ENCODE assay signal across 8 cellular contexts in the genomic region with DNA sequence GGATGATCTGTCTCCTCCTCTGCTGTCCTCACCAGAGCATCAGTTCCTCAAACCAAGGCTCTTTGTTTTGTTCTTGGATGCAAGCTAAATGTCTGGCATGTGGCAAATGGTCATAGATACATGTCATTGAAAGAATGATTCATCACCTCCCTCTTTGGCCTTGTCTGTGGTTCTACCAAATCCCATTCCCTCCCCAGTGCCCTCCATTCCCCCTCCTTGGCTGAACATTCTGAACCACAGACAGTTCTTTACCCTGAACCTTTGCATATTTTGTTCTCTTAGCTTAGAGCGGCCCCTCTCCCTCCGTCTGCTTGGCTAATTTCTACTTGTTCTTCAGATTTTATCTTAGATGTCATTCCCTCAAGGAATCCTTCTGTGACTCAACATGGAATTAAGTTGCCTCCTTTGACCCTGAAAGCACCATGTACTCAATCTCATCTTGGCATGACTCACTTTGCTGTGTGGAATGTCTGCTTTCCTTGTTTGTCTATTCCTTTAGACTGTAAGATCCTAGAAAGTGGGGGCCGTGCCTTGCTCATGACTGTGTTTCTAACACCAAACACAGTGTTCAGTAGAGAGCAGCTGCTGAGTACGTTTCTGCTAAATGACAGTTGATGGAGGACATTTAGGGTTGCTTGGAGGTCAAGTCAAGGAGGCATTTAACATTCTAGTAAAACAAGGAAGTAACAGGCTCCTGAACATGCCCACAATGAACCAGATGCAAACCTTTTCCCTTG. TPM values are rescaled to one million over a fixed set of nuclear protein-coding genes. Genes with fewer than 3 reads are reported as not detected.
DNase-seq lines count a peak whose midpoint lies in the region; ATAC-seq and TF ChIP-seq lines count a peak whose summit lies in the region.

No MANE protein-coding gene starts in this region.

- H3K4me2 ChIP-seq in KMS-11, result peak overlapping the region; percentile 46

- peak overlapping the region in 3 of 5 experiments; percentile 20 to 73 (median 52) for H3K27ac Mint-ChIP-seq in brain

- H3K27me3 ChIP-seq in KMS-11 (ENCODE audit: insufficient read depth, low read depth), result no peaks in the 10 kb centered on the region

- no peaks in the 10 kb centered on the region for H4K20me1 ChIP-seq in KMS-11 (ENCODE audit: insufficient read depth)

- WGBS in mesodermal cell (ENCODE audit: insufficient coverage in 2 of 2), 2 experiments, result 63 to 72% methylated on average over 4 of the region's 4 CpGs

- ATAC-seq in HG03457 (IDR thresholded peaks at IDR 0.05; ENCODE audit: unreplicated experiment) (no peak), GM19351 (IDR thresholded peaks at IDR 0.05; ENCODE audit: unreplicated experiment) (no peak)

- H3K27ac ChIP-seq in KMS-11 (no peak overlapping the region), mesodermal cell (ENCODE audit: low read depth, low read length, severe bottlenecking) (peak overlapping the region; percentile 94)

- peak; percentile 96 for DNase-seq in AG08395 (ENCODE audit: low spot score)
- no peak for DNase-seq in GM19238 (ENCODE audit: insufficient read length, low spot score)
- DNase-seq in GOT3 (lab: John Stamatoyannopoulos, UW), result no peak

- no peak overlapping the region for H3K4me3 ChIP-seq in KMS-11 (IDR thresholded peaks at IDR 0.05; ENCODE audit: insufficient read depth, low read depth, low read length)
- no peak overlapping the region for H3K4me3 ChIP-seq in mesodermal cell (ENCODE audit: extremely low read depth, insufficient read depth, low read length, poor library complexity, severe bottlenecking)

- H3K79me2 ChIP-seq in KMS-11 (ENCODE audit: insufficient read depth, low read depth), result no peaks in the 10 kb centered on the region

- H3K4me3 Mint-ChIP-seq in brain, result no peak overlapping the region

- H3K9me3 ChIP-seq in mesodermal cell (ENCODE audit: control insufficient read depth, low read length), result no peaks in the 10 kb centered on the region

- H3K9ac ChIP-seq in KMS-11, result no peak overlapping the region

- no peak for TF ChIP-seq CTCF in KMS-11 (conservative IDR thresholded peaks at IDR 0.05; ENCODE audit: low read depth, low read length)
- no peak for TF ChIP-seq CTCF in brain (conservative IDR thresholded peaks at IDR 0.05)

- H3K27me3 Mint-ChIP-seq in brain, result no peaks in the 10 kb centered on the region

- H3K9me3 Mint-ChIP-seq in brain, result peaks cover 0 to 3% (median 0%) of the 10 kb centered on the region in 5 experiments

- H2AFZ ChIP-seq in KMS-11 (ENCODE audit: low read depth), result no peak overlapping the region

- H3K36me3 ChIP-seq in KMS-11 (ENCODE audit: insufficient read depth) (no peaks in the 10 kb centered on the region), mesodermal cell (ENCODE audit: control insufficient read depth, insufficient read depth, low read length) (no peaks in the 10 kb centered on the region)

- peaks cover 67% of the 10 kb centered on the region for H3K4me1 Mint-ChIP-seq in brain

- H3K36me3 Mint-ChIP-seq in brain, result no peaks in the 10 kb centered on the region

- H3K4me1 ChIP-seq in KMS-11 (ENCODE audit: low read depth, poor library complexity, severe bottlenecking), result peaks cover 22% of the 10 kb centered on the region
- H3K4me1 ChIP-seq in mesodermal cell (ENCODE audit: control insufficient read depth, insufficient read depth, low read length, poor library complexity, severe bottlenecking), result peaks cover 55% of the 10 kb centered on the region

RNA-seq across cellular contexts. Expression of gene ALOX5AP, which starts 8.1 kb away (rescaled TPM):
- 6.9 TPM for polyA plus RNA-seq in brain (ENCODE audit: insufficient read depth, low read depth, low replicate concordance)
- 0.33 TPM for polyA plus RNA-seq in mesodermal cell (2013, experiment 1 of 2)
- polyA plus RNA-seq in mesodermal cell (2013, experiment 2 of 2), result 0.61 TPM
